ENCODE assay signal across 1 cellular context in genomic region chr2:164976301-164976700, GRCh38.
TF ChIP-seq lines count a peak whose summit lies in the region.

No MANE protein-coding gene starts in this region.

TF ChIP-seq in A549, 52 proteins besides CTCF, POLR2A, EP300 and RAD21:
- TF ChIP-seq MAZ (IDR thresholded peaks at IDR 0.05; ENCODE audit: borderline replicate concordance, low read depth, low read length) (no peak), EHF (CRISPR knock-in tag; IDR thresholded peaks at IDR 0.05) (no peak), FOSB (CRISPR knock-in tag; IDR thresholded peaks at IDR 0.05) (no peak), ZNF302 (CRISPR knock-in tag; IDR thresholded peaks at IDR 0.05) (no peak), CBX2 (IDR thresholded peaks at IDR 0.05; ENCODE audit: borderline replicate concordance, low read depth) (no peak), RCOR1 (IDR thresholded peaks at IDR 0.05; ENCODE audit: low read depth, low read length) (no peak), RARB (CRISPR knock-in tag; IDR thresholded peaks at IDR 0.05) (no peak), GATA3 (IDR thresholded peaks at IDR 0.05; ENCODE audit: borderline replicate concordance) (no peak), SREBF2 (IDR thresholded peaks at IDR 0.05) (no peak), HDAC2 (IDR thresholded peaks at IDR 0.05) (no peak), NFE2L2 (conservative IDR thresholded peaks at IDR 0.05; ENCODE audit: low read length) (no peak), HOXB5 (CRISPR knock-in tag; IDR thresholded peaks at IDR 0.05) (no peak), ZC3H11A (IDR thresholded peaks at IDR 0.05) (no peak), BHLHE40 (IDR thresholded peaks at IDR 0.05; ENCODE audit: low read depth, low read length) (no peak), MAFK (IDR thresholded peaks at IDR 0.05; ENCODE audit: partially characterized antibody) (no peak), ESRRA (IDR thresholded peaks at IDR 0.05; ENCODE audit: borderline replicate concordance, low read length) (no peak)
